8 cellular contexts compared by ENCODE assay signal in genomic region chr2:115118306-115118705, GRCh38.
"Had no signal": no experiment of that assay in that cellular context is flagged by ENCODE, and none has a peak within 500 bp of the region (broad histone marks: within the 10 kb centered on the region; RNA-seq: fewer than 3 reads in every experiment).

No MANE protein-coding gene starts in this region.

- FAIRE-seq: HepG2 had no signal

- H3K27ac ChIP-seq: HL-60 had no signal

- ATAC-seq: HCT116, HepG2 had no signal

- H3K4me3 ChIP-seq: HAP-1 had no signal

- DNase-seq: GOT3, H7, HFFc6, KG1 had no signal

- H3K36me3 ChIP-seq: HAP-1 had no signal
